7 cellular contexts compared by ENCODE assay signal in the genomic region with DNA sequence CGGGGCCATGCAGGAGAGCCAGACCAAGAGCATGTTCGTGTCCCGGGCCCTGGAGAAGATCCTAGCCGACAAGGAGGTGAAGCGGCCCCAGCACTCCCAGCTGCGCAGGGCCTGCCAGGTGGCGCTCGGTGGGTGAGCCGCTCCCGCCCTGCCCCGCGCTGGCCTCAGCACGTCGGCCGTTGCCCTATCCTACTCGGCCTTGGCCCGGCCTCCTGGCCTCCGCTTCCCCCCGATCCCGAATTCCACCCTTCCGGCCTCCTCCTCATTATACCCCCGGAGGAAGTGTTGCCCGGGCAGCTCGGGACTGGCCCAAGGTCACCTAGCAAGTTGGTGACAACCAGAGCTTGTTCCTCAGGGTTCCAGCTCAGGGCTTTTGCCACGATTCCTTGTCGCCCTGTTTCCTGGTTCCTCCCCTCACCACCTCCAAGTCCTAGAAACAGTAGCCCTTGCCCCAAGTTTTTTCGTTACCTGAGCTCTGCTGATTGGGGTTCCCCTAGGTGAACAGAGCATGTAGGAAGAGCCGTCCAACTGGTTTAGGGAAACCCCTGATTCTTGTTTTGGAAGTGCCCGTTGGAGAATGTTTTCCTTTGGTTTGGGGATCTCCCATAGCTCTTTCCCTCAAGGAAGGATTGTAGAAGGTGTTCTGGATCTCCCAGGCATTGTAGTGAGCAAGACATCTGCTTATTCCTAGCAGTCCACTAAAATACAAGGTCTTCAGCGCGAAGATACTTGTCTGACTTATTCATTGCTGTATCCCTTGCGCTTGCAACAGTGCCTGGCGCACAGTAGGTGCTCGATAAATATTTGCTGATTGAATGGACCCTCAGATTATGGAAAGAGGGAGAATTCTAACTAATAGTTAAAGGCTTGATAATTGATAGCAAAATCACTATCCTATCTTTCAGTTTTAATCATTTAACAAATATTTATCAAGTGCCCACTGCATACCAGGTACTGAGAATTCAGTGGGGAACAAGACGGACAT. TPM values are rescaled to one million over a fixed set of nuclear protein-coding genes. Genes with fewer than 3 reads are reported as not detected.
DNase-seq lines count a peak whose midpoint lies in the region; ATAC-seq and TF ChIP-seq lines count a peak whose summit lies in the region.

No MANE protein-coding gene starts in this region.

- peaks cover 7% of the 10 kb centered on the region; the same call in 1 of the 2 replicates for H4K20me1 ChIP-seq in GM23338 (replicated peaks; ENCODE audit: insufficient read depth)

- H3K4me3 Mint-ChIP-seq in GM23338 (peak overlapping the region; percentile 95), glutamatergic neuron (ENCODE audit: unreplicated experiment) (peak overlapping the region; percentile 96)
- H3K4me3 Mint-ChIP-seq in activated CD8-positive, alpha-beta T cell treated with anti-CD3 and anti-CD28 coated beads for 36 hours, result peak overlapping the region; percentile 95

- peak overlapping the region; percentile 90 for H3K4me2 ChIP-seq in GM23338
- H3K4me2 ChIP-seq in parathyroid adenoma (ENCODE audit: low read length), result peak overlapping the region; percentile 80

- ATAC-seq in GM18498 (IDR thresholded peaks at IDR 0.05; ENCODE audit: unreplicated experiment), result peak; percentile 43
- peak; percentile 83 for ATAC-seq in GM23338
- ATAC-seq in activated CD8-positive, alpha-beta T cell treated with anti-CD3 and anti-CD28 coated beads for 36 hours, result peak; percentile 35

- H3K27me3 Mint-ChIP-seq in GM23338 (ENCODE audit: insufficient read depth, low read depth, poor library complexity) (peaks cover 5% of the 10 kb centered on the region), glutamatergic neuron (ENCODE audit: unreplicated experiment) (peaks cover 18% of the 10 kb centered on the region)
- no peaks in the 10 kb centered on the region for H3K27me3 Mint-ChIP-seq in activated CD8-positive, alpha-beta T cell treated with anti-CD3 and anti-CD28 coated beads for 36 hours

- H3K36me3 Mint-ChIP-seq in GM23338 (ENCODE audit: low read depth) (no peaks in the 10 kb centered on the region), glutamatergic neuron (ENCODE audit: unreplicated experiment) (no peaks in the 10 kb centered on the region)
- peaks cover 6% of the 10 kb centered on the region for H3K36me3 Mint-ChIP-seq in activated CD8-positive, alpha-beta T cell treated with anti-CD3 and anti-CD28 coated beads for 36 hours (ENCODE audit: low read depth)

- intact Hi-C loops in activated CD8-positive, alpha-beta T cell treated with anti-CD3 and anti-CD28 coated beads for 36 hours (cut with micrococcal nuclease), result no loop called here

- peaks cover 11% of the 10 kb centered on the region; the same call in 2 of the 3 replicates for H3K4me1 Mint-ChIP-seq in GM23338
- peaks cover 51% of the 10 kb centered on the region for H3K4me1 Mint-ChIP-seq in activated CD8-positive, alpha-beta T cell treated with anti-CD3 and anti-CD28 coated beads for 36 hours (ENCODE audit: low read depth)
- peaks cover 24% of the 10 kb centered on the region for H3K4me1 Mint-ChIP-seq in glutamatergic neuron (ENCODE audit: low read depth, unreplicated experiment)

- H3K4me3 ChIP-seq in GM23338 (peak overlapping the region; percentile 99), parathyroid adenoma (ENCODE audit: low read depth, low read length) (peak overlapping the region; percentile 61)

- peak; percentile 74 for DNase-seq in GM23338 (ENCODE audit: low spot score)
- peak; percentile 59 for DNase-seq in KG1 (lab: John Stamatoyannopoulos, UW)
- no peak for DNase-seq in activated CD8-positive, alpha-beta T cell treated with anti-CD3 and anti-CD28 coated beads for 36 hours
- peak; percentile 79 for DNase-seq in glutamatergic neuron
- DNase-seq in superior temporal gyrus (ENCODE audit: extremely low spot score), result no peak

- no peaks in the 10 kb centered on the region; the same call in 1 of the 2 replicates for H3K9me2 ChIP-seq in GM23338 (ENCODE audit: insufficient read depth)

- POLR2A ChIA-PET in activated CD8-positive, alpha-beta T cell treated with anti-CD3 and anti-CD28 coated beads for 36 hours (lab: Charles Lee), result interaction anchor here (0.7 to 2.6 kb wide), 11 partner anchors 12 to 295 kb away, joined by 3 to 7 read pairs (median 3); no protein-coding TSS in a partner anchor

- no peaks in the 10 kb centered on the region for H3K9me3 ChIP-seq in parathyroid adenoma (ENCODE audit: control insufficient read depth, low read length)

- no peaks in the 10 kb centered on the region for H3K27me3 ChIP-seq in GM23338 (ENCODE audit: insufficient read depth)
- no peaks in the 10 kb centered on the region for H3K27me3 ChIP-seq in parathyroid adenoma (ENCODE audit: control insufficient read depth, insufficient read depth, low read length)

- H3K79me2 ChIP-seq in GM23338 (replicated peaks; ENCODE audit: insufficient read depth), result peaks cover 52% of the 10 kb centered on the region
- H3K79me2 ChIP-seq in parathyroid adenoma, result peaks cover 31% of the 10 kb centered on the region

- peaks cover 19% of the 10 kb centered on the region for H3K4me1 ChIP-seq in GM23338 (ENCODE audit: insufficient read depth)
- peaks cover 13% of the 10 kb centered on the region for H3K4me1 ChIP-seq in parathyroid adenoma

- peak overlapping the region; percentile 98 for H3K27ac Mint-ChIP-seq in GM23338
- peak overlapping the region; percentile 94 for H3K27ac Mint-ChIP-seq in activated CD8-positive, alpha-beta T cell treated with anti-CD3 and anti-CD28 coated beads for 36 hours
- H3K27ac Mint-ChIP-seq in glutamatergic neuron (ENCODE audit: unreplicated experiment), result peak overlapping the region; percentile 98

- H2AFZ ChIP-seq in GM23338 (peak overlapping the region; percentile 50; the same call in 1 of the 2 replicates), parathyroid adenoma (peak overlapping the region; percentile 78)

- CTCF ChIA-PET in activated CD8-positive, alpha-beta T cell treated with anti-CD3 and anti-CD28 coated beads for 36 hours (lab: Charles Lee), result interaction anchor here (0.8 to 2.0 kb wide), 9 partner anchors 10 to 302 kb away, joined by 3 to 7 read pairs (median 3); no protein-coding TSS in a partner anchor

- H3K9ac ChIP-seq in parathyroid adenoma, result peak overlapping the region; percentile 71

- H3F3A ChIP-seq in GM23338 (replicated peaks; ENCODE audit: low read depth), result 0 out of 2 replicates have a peak, but pooled peaks cover 8% of the 10 kb centered on the region

- TF ChIP-seq CTCF in GM23338 (conservative IDR thresholded peaks at IDR 0.05; ENCODE audit: low read depth in 2 of 2) (no peak), glutamatergic neuron (IDR thresholded peaks at IDR 0.05; ENCODE audit: partially characterized antibody, unreplicated experiment) (no peak), parathyroid adenoma (IDR thresholded peaks at IDR 0.05) (no peak)
- TF ChIP-seq CTCF in activated CD8-positive, alpha-beta T cell treated with anti-CD3 and anti-CD28 coated beads for 36 hours (IDR thresholded peaks at IDR 0.05), result no peak

- H3K9me3 Mint-ChIP-seq in GM23338, result no peaks in the 10 kb centered on the region; the same call in 2 of the 3 replicates
- peaks cover 2% of the 10 kb centered on the region for H3K9me3 Mint-ChIP-seq in activated CD8-positive, alpha-beta T cell treated with anti-CD3 and anti-CD28 coated beads for 36 hours
- peaks cover 13% of the 10 kb centered on the region for H3K9me3 Mint-ChIP-seq in glutamatergic neuron (ENCODE audit: unreplicated experiment)

- H3K27ac ChIP-seq in GM23338 (ENCODE audit: low read depth) (peak overlapping the region; percentile 93), parathyroid adenoma (peak overlapping the region; percentile 92)

- H3K36me3 ChIP-seq in GM23338 (ENCODE audit: insufficient read depth) (no peaks in the 10 kb centered on the region), parathyroid adenoma (ENCODE audit: control insufficient read depth, insufficient read depth, low read length) (no peaks in the 10 kb centered on the region)

TF ChIP-seq in GM23338, 12 proteins besides CTCF, POLR2A, EP300 and RAD21:
- TF ChIP-seq, protein P1, sequence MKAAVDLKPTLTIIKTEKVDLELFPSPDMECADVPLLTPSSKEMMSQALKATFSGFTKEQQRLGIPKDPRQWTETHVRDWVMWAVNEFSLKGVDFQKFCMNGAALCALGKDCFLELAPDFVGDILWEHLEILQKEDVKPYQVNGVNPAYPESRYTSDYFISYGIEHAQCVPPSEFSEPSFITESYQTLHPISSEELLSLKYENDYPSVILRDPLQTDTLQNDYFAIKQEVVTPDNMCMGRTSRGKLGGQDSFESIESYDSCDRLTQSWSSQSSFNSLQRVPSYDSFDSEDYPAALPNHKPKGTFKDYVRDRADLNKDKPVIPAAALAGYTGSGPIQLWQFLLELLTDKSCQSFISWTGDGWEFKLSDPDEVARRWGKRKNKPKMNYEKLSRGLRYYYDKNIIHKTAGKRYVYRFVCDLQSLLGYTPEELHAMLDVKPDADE (IDR thresholded peaks at IDR 0.05), result no peak

RNA-seq across cellular contexts. Expression of gene ARFGEF2, which starts 0.7 kb away (rescaled TPM):
- 25.5 and 26.3 TPM in 2 replicates for total RNA-seq in GM23338 (2014; rRNA removed; shearing (Covaris generic))
- 7.2 and 7.5 TPM in 2 replicates for polyA plus RNA-seq in GM23338 (2016; fragmentation: Nextera tagmentation; extraction: Ambion mirVana)
- total RNA-seq in activated CD8-positive, alpha-beta T cell treated with anti-CD3 and anti-CD28 coated beads for 36 hours, result 10 to 100 TPM; 20.5 to 22.7 TPM
- 30.2 TPM for total RNA-seq in glutamatergic neuron (ENCODE audit: unreplicated experiment)

Comparison
In these comparisons a context has a peak if more than half of its experiments do, and no peak if none do; other contexts are left out.
1. DNase-seq: peak in GM23338 (single experiment), KG1 (single experiment) and glutamatergic neuron (single experiment); none in activated CD8-positive, alpha-beta T cell treated with anti-CD3 and anti-CD28 coated beads for 36 hours (single experiment) and superior temporal gyrus (single experiment).
2. Peak in every context shown above with its lines, with median percentiles within 50 percentile points of each other: ATAC-seq, H3K27ac Mint-ChIP-seq and H3K4me3 Mint-ChIP-seq.